In the genomic region with DNA sequence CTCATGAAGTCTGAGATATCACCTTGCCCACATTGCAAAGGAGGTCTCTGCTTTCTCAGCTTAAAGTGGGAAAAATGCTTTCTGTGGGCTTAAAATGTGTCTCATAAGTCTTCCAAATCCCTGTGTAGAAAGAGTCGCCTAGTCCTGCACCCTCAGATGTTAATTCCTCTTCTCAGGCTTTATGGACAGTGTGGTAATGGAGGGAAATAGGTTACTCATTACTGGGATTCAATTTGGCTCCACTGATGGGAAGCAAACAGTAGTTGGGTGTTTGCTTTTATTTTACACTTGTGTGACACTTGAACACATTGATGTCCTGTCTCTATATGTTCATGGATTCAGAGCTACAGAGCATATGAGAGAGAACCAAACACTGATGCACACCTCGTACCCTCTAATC, we compare ENCODE assay signal across 24 cellular contexts. TPM values are rescaled to one million over a fixed set of nuclear protein-coding genes. Genes with fewer than 3 reads are reported as not detected.
DNase-seq lines count a peak whose midpoint lies in the region; FAIRE-seq and TF ChIP-seq lines count a peak whose summit lies in the region.
"Had no signal": no experiment of that assay in that cellular context is flagged by ENCODE, and none has a peak within 500 bp of the region (broad histone marks: within the 10 kb centered on the region; RNA-seq: fewer than 3 reads in every experiment).

No MANE protein-coding gene starts in this region.

- H3K27ac ChIP-seq in astrocyte (ENCODE audit: low read depth, low read length) (no peak overlapping the region), liver (ENCODE audit: low read depth in 1 of 2, low read length in 2 of 2) (no peak overlapping the region)
- H3K27ac ChIP-seq: A549, BLaER1, GM23248, RWPE1 had no signal

- peak; percentile 9 for DNase-seq in ACHN
- DNase-seq in MV-4-11 (lab: John Stamatoyannopoulos, UW), result peak; percentile 18
- no peak for DNase-seq in astrocyte (ENCODE audit: low read depth)
- DNase-seq in head of caudate nucleus, result no peak
- DNase-seq in NCI-H2107 treated with DMSO at 0.1 percent for 48 hours (lab: John Stamatoyannopoulos, UW; ENCODE audit: unreplicated experiment), result no peak
- DNase-seq in NCI-H2029 (lab: John Stamatoyannopoulos, UW), result no peak
- DNase-seq in hepatic stellate cell (ENCODE audit: low spot score), result no peak
- DNase-seq: CD4-positive, alpha-beta memory T cell; DMS153; EL; GM23248; HCEC 1CT; KBM-7; NCI-H1436; NCI-H1930; NCI-H2171; NCI-H446; NCI-H526 treated with DMSO at 0.1 percent for 48 hours; SIG-M5 had no signal

- H3K9me3 ChIP-seq in astrocyte (ENCODE audit: insufficient read depth, low read depth, low read length) (peaks cover 3% of the 10 kb centered on the region), liver (ENCODE audit: control insufficient read depth in 4 of 4, low read length in 3 of 4) (no peaks in the 10 kb centered on the region)
- H3K9me3 ChIP-seq: A549 had no signal

- FAIRE-seq in astrocyte (lab: Jason Lieb, UNC), result peak; percentile 59
- FAIRE-seq: A549, GM12878 had no signal

- peaks cover 11% of the 10 kb centered on the region for H3K4me1 Mint-ChIP-seq in astrocyte (ENCODE audit: low read depth, unreplicated experiment)
- H3K4me1 Mint-ChIP-seq: CD4-positive, alpha-beta memory T cell had no signal

- H3K36me3 ChIP-seq in astrocyte (ENCODE audit: insufficient read depth, low read length), result no peaks in the 10 kb centered on the region
- H3K36me3 ChIP-seq in liver (ENCODE audit: control insufficient read depth in 4 of 4, insufficient read depth in 3 of 4, low read depth in 1 of 4, low read length in 3 of 4), result no peaks in the 10 kb centered on the region

- no peak overlapping the region for H3K4me3 Mint-ChIP-seq in astrocyte (ENCODE audit: unreplicated experiment)
- H3K4me3 Mint-ChIP-seq: CD4-positive, alpha-beta memory T cell had no signal

- peaks cover 20% of the 10 kb centered on the region for H3K4me1 ChIP-seq in astrocyte (ENCODE audit: insufficient read depth, low read length)
- peaks cover 0 to 14% (median 11%) of the 10 kb centered on the region in 4 donors for H3K4me1 ChIP-seq in liver (ENCODE audit: control insufficient read depth in 4 of 4, insufficient read depth in 4 of 4, low read length in 3 of 4)
- H3K4me1 ChIP-seq: A549 had no signal

- TF ChIP-seq CTCF in astrocyte (IDR thresholded peaks at IDR 0.05; ENCODE audit: insufficient read depth, low read depth, low read length) (no peak), liver (IDR thresholded peaks at IDR 0.05; ENCODE audit: low read depth, low read length, missing input control) (no peak)

- H3K4me2 ChIP-seq in astrocyte (ENCODE audit: low read length), result no peak overlapping the region
- H3K4me2 ChIP-seq: A549, BLaER1 had no signal

- H2AFZ ChIP-seq in astrocyte (ENCODE audit: low read depth, low read length), result no peak overlapping the region
- H2AFZ ChIP-seq: GM23248 had no signal

- in situ Hi-C loops in ACHN (cut with HindIII; ENCODE audit: low pct_ligation_motif_present, low pct_unique_long_range_greater_than_20kb, low sequenced_read_pairs), result no loop called here

- no peak overlapping the region for H3K9ac ChIP-seq in astrocyte (ENCODE audit: low read length)
- no peak overlapping the region for H3K9ac ChIP-seq in liver (ENCODE audit: low read depth in 1 of 2, low read length in 2 of 2)
- H3K9ac ChIP-seq: BLaER1, GM23248 had no signal

- H3K9me3 Mint-ChIP-seq in astrocyte (ENCODE audit: unreplicated experiment), result peaks cover 3% of the 10 kb centered on the region

- H3K27ac Mint-ChIP-seq in astrocyte (ENCODE audit: unreplicated experiment), result no peak overlapping the region
- H3K27ac Mint-ChIP-seq: CD4-positive, alpha-beta memory T cell had no signal

- H3K36me3 Mint-ChIP-seq in astrocyte (ENCODE audit: low read depth, unreplicated experiment), result peaks cover 3% of the 10 kb centered on the region
- H3K36me3 Mint-ChIP-seq: CD4-positive, alpha-beta memory T cell had no signal

- H3K27me3 ChIP-seq in astrocyte (ENCODE audit: insufficient read depth, low read length) (no peaks in the 10 kb centered on the region), liver (ENCODE audit: control insufficient read depth in 4 of 4, insufficient read depth in 4 of 4, low read length in 3 of 4) (no peaks in the 10 kb centered on the region)

- no peaks in the 10 kb centered on the region for H3K27me3 Mint-ChIP-seq in astrocyte (ENCODE audit: low read depth, unreplicated experiment)

- intact Hi-C loops in head of caudate nucleus (cut with DNase I), result no loop called here

- H3K4me3 ChIP-seq in astrocyte (ENCODE audit: insufficient read depth, low read depth, low read length), result no peak overlapping the region
- no peak overlapping the region for H3K4me3 ChIP-seq in liver (ENCODE audit: low read depth in 1 of 3, low read length in 3 of 3)
- H3K4me3 ChIP-seq: A549, BLaER1, GM12878, GM23248 had no signal

- WGBS in liver, result 53% methylated on average over 2 of the region's 2 CpGs

- H4K20me1 ChIP-seq in astrocyte (ENCODE audit: insufficient read depth, low read length), result peaks cover 61% of the 10 kb centered on the region

- peaks cover 69% of the 10 kb centered on the region for H3K79me2 ChIP-seq in astrocyte (ENCODE audit: insufficient read depth, low read length)

- TF ChIP-seq RAD21 in liver (IDR thresholded peaks at IDR 0.05), result peak in 1 of 2 donors; percentile 39

TF ChIP-seq in liver, 16 proteins besides CTCF, POLR2A, EP300 and RAD21:
- TF ChIP-seq TAF1 (conservative IDR thresholded peaks at IDR 0.05), result no peak
- TF ChIP-seq YY1 (IDR thresholded peaks at IDR 0.05), result peak; percentile 34

RNA-seq across cellular contexts. Expression of a gene that starts 8.5 kb away (rescaled TPM):
- total RNA-seq in astrocyte (37.8 and 39.6 TPM in 2 replicates), liver (10 to 100 TPM; 11.2 to 35.6 TPM)
- 1 to 10 TPM; 3.6 to 5.1 TPM for polyA plus RNA-seq in liver
- total RNA-seq: CD4-positive, alpha-beta memory T cell had no signal
- polyA plus RNA-seq: CD4-positive, alpha-beta memory T cell had no signal

Comparison
In these comparisons a context has a peak if more than half of its experiments do, and no peak if none do; other contexts are left out.
1. DNase-seq: peak in ACHN (single experiment) and MV-4-11 (single experiment); none in astrocyte (single experiment), head of caudate nucleus (0 of 42), NCI-H2107 treated with DMSO at 0.1 percent for 48 hours (single experiment), NCI-H2029 (single experiment) and hepatic stellate cell (single experiment).